Comparison of ENCODE assay signal across 21 cellular contexts in the genomic region with DNA sequence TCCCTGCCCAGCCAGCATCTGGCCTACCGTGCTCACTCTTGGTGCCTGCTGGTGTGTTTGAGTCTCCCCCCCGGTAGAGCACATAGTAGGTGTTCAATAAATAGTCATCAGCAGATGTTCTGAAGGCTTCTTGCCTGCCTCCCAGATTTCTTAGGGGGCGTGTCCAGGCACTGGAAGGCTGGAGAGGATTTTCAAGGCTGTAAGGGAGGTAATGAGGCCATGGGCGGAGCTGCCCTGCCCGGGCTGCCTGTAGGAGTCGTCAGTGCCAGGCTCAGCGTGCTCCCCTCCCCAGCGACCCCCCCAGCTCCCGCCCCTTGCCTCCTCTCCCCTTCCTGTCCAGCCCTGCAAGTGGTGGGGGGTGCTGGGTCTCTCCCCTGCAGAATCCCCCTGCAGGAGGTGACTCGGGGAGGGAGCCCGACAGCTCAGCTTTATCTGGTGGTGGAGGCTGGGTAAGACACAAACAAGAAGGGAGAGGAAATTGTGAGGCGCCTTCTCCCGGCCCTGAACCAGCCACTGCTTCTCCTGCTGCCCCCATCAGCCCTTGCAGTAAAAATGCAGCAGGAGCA. TPM values are rescaled to one million over a fixed set of nuclear protein-coding genes. Genes with fewer than 3 reads are reported as not detected.
DNase-seq lines count a peak whose midpoint lies in the region; ATAC-seq lines count a peak whose summit lies in the region.
"Had no signal": no experiment of that assay in that cellular context is flagged by ENCODE, and none has a peak within 500 bp of the region (broad histone marks: within the 10 kb centered on the region; RNA-seq: fewer than 3 reads in every experiment).

No MANE protein-coding gene starts in this region.

- H3K4me3 Mint-ChIP-seq in activated naive CD8-positive, alpha-beta T cell treated with anti-CD3 and anti-CD28 coated beads, Interleukin-2, amount 10 ng/mL, durations not matched to agents 7 days and 5 days, result no peak overlapping the region
- no peak overlapping the region for H3K4me3 Mint-ChIP-seq in naive thymus-derived CD4-positive, alpha-beta T cell
- H3K4me3 Mint-ChIP-seq in activated CD4-positive, alpha-beta memory T cell treated with anti-CD3 and anti-CD28 coated beads for 36 hours, result no peak overlapping the region
- H3K4me3 Mint-ChIP-seq: activated T-helper 1 cell treated with anti-CD3 and anti-CD28 coated beads, Interleukin-12 subunit alpha, Interleukin-12 subunit beta, Interleukin-2, Interleukin-4 antibody, amounts not matched to agents 30 ng/mL and 10 ng/mL and 1 ng/mL, durations not matched to agents 14 hours and 24 hours and 36 hours had no signal

- peaks cover 18% of the 10 kb centered on the region for H3K4me1 Mint-ChIP-seq in activated naive CD8-positive, alpha-beta T cell treated with anti-CD3 and anti-CD28 coated beads, Interleukin-2, amount 10 ng/mL, durations not matched to agents 7 days and 5 days
- H3K4me1 Mint-ChIP-seq in naive thymus-derived CD4-positive, alpha-beta T cell, result peaks cover 3 to 19% (median 10%) of the 10 kb centered on the region in 7 donors
- no peaks in the 10 kb centered on the region for H3K4me1 Mint-ChIP-seq in activated CD4-positive, alpha-beta memory T cell treated with anti-CD3 and anti-CD28 coated beads for 36 hours (ENCODE audit: low read depth)

- H3K4me3 ChIP-seq in HUES6 (ENCODE audit: low read depth, low read length) (no peak overlapping the region), right cardiac atrium (ENCODE audit: low read length) (no peak overlapping the region)
- H3K4me3 ChIP-seq in naive thymus-derived CD4-positive, alpha-beta T cell (ENCODE audit: low read length), result no peak overlapping the region
- H3K4me3 ChIP-seq: ovary, uterus had no signal

- peaks cover 9% of the 10 kb centered on the region for H3K36me3 Mint-ChIP-seq in activated naive CD8-positive, alpha-beta T cell treated with anti-CD3 and anti-CD28 coated beads, Interleukin-2, amount 10 ng/mL, durations not matched to agents 7 days and 5 days
- H3K36me3 Mint-ChIP-seq in naive thymus-derived CD4-positive, alpha-beta T cell, result peaks cover 0 to 9% (median 4%) of the 10 kb centered on the region in 5 donors
- no peaks in the 10 kb centered on the region for H3K36me3 Mint-ChIP-seq in activated CD4-positive, alpha-beta memory T cell treated with anti-CD3 and anti-CD28 coated beads for 36 hours

- H3K9me3 ChIP-seq in HUES6 (ENCODE audit: control insufficient read depth, insufficient read depth, low read depth, low read length) (no peaks in the 10 kb centered on the region), right cardiac atrium (ENCODE audit: control insufficient read depth, low read length) (no peaks in the 10 kb centered on the region)
- no peaks in the 10 kb centered on the region for H3K9me3 ChIP-seq in naive thymus-derived CD4-positive, alpha-beta T cell (ENCODE audit: control insufficient read depth in 2 of 3, low read length in 3 of 3)
- H3K9me3 ChIP-seq: ovary, uterus had no signal

- H3K4me1 ChIP-seq in HUES6 (ENCODE audit: control insufficient read depth, insufficient read depth, low read length) (peaks cover 28% of the 10 kb centered on the region; the same call in 1 of the 2 replicates), right cardiac atrium (ENCODE audit: control insufficient read depth, insufficient read depth, low read length) (no peaks in the 10 kb centered on the region)
- H3K4me1 ChIP-seq in naive thymus-derived CD4-positive, alpha-beta T cell (ENCODE audit: control insufficient read depth in 2 of 2, insufficient read depth in 2 of 2, low read length in 2 of 2), result no peaks in the 10 kb centered on the region
- H3K4me1 ChIP-seq: uterus had no signal

- no peaks in the 10 kb centered on the region for H3K36me3 ChIP-seq in HUES6 (ENCODE audit: control insufficient read depth, insufficient read depth, low read length)
- peaks cover 0 to 38% (median 0%) of the 10 kb centered on the region in 3 experiments for H3K36me3 ChIP-seq in naive thymus-derived CD4-positive, alpha-beta T cell (ENCODE audit: control insufficient read depth in 2 of 3, insufficient read depth in 3 of 3, low read length in 3 of 3)
- H3K36me3 ChIP-seq: ovary, uterus had no signal

- H3K27me3 ChIP-seq in HUES6 (ENCODE audit: control insufficient read depth, insufficient read depth, low read length) (no peaks in the 10 kb centered on the region), right cardiac atrium (ENCODE audit: control insufficient read depth, insufficient read depth) (no peaks in the 10 kb centered on the region)
- H3K27me3 ChIP-seq in naive thymus-derived CD4-positive, alpha-beta T cell (ENCODE audit: control insufficient read depth in 2 of 2, insufficient read depth in 2 of 2, low read length in 2 of 2), result no peaks in the 10 kb centered on the region
- H3K27me3 ChIP-seq: ovary, uterus had no signal

- ATAC-seq in activated naive CD8-positive, alpha-beta T cell treated with anti-CD3 and anti-CD28 coated beads, Interleukin-2, amount 10 ng/mL, durations not matched to agents 7 days and 5 days (ENCODE audit: low read depth), result peak; percentile 30
- ATAC-seq in naive thymus-derived CD4-positive, alpha-beta T cell, result peak; percentile 26
- ATAC-seq in right cardiac atrium, result no peak
- ATAC-seq: Panc1 had no signal

- no peak overlapping the region for H3K9ac ChIP-seq in HUES6 (ENCODE audit: low read length)
- H3K9ac ChIP-seq: KMS-11 had no signal

- WGBS in right cardiac atrium, result 52% methylated on average over 13 of the region's 13 CpGs

- intact Hi-C loops in naive thymus-derived CD4-positive, alpha-beta T cell (cut with micrococcal nuclease), result no loop called here
- intact Hi-C loops in activated CD4-positive, alpha-beta memory T cell treated with anti-CD3 and anti-CD28 coated beads for 36 hours (cut with micrococcal nuclease), result no loop called here
- intact Hi-C loops in right cardiac atrium (cut with DNase I), result no loop called here

- H3K27ac Mint-ChIP-seq in activated naive CD8-positive, alpha-beta T cell treated with anti-CD3 and anti-CD28 coated beads, Interleukin-2, amount 10 ng/mL, durations not matched to agents 7 days and 5 days, result peak overlapping the region; percentile 56
- peak overlapping the region in 2 of 9 donors; percentile 21 to 25 for H3K27ac Mint-ChIP-seq in naive thymus-derived CD4-positive, alpha-beta T cell
- no peak overlapping the region for H3K27ac Mint-ChIP-seq in activated CD4-positive, alpha-beta memory T cell treated with anti-CD3 and anti-CD28 coated beads for 36 hours
- H3K27ac Mint-ChIP-seq: activated T-helper 1 cell treated with anti-CD3 and anti-CD28 coated beads, Interleukin-12 subunit alpha, Interleukin-12 subunit beta, Interleukin-2, Interleukin-4 antibody, amounts not matched to agents 30 ng/mL and 10 ng/mL and 1 ng/mL, durations not matched to agents 14 hours and 24 hours and 36 hours had no signal

- POLR2A ChIA-PET in activated naive CD8-positive, alpha-beta T cell treated with anti-CD3 and anti-CD28 coated beads, Interleukin-2, amount 10 ng/mL, durations not matched to agents 7 days and 5 days (lab: Charles Lee), result interaction anchor here (0.6 kb wide), 1 partner anchor 669 kb away, joined by 4 read pairs; no protein-coding TSS in a partner anchor
- POLR2A ChIA-PET in naive thymus-derived CD4-positive, alpha-beta T cell (lab: Charles Lee), result no interaction called here
- POLR2A ChIA-PET in activated CD4-positive, alpha-beta memory T cell treated with anti-CD3 and anti-CD28 coated beads for 36 hours (lab: Charles Lee), result no interaction called here

- DNase-seq in ELF-1 (ENCODE audit: low read depth, low spot score) (peak; percentile 41), LoVo (ENCODE audit: low spot score) (no peak), right cardiac atrium (no peak)
- no peak for DNase-seq in activated naive CD8-positive, alpha-beta T cell treated with anti-CD3 and anti-CD28 coated beads, Interleukin-2, amount 10 ng/mL, durations not matched to agents 7 days and 5 days
- no peak for DNase-seq in naive thymus-derived CD4-positive, alpha-beta T cell
- no peak for DNase-seq in activated CD4-positive, alpha-beta memory T cell treated with anti-CD3 and anti-CD28 coated beads for 36 hours
- DNase-seq: C1 segment of cervical spinal cord; cortex of kidney; DND-41; erythroblast; HCEC 1CT; NCI-H1417 treated with DMSO at 0.1 percent for 48 hours; NCI-H510A; ovary; stimulated activated naive CD4-positive, alpha-beta T cell treated with Interleukin-2 at 50 U/mL for 16 hours; T-helper 1 cell; uterus had no signal

- CTCF ChIA-PET in naive thymus-derived CD4-positive, alpha-beta T cell (lab: Charles Lee), result no interaction called here
- CTCF ChIA-PET in activated CD4-positive, alpha-beta memory T cell treated with anti-CD3 and anti-CD28 coated beads for 36 hours (lab: Charles Lee), result no interaction called here

- no peaks in the 10 kb centered on the region for H3K9me3 Mint-ChIP-seq in activated naive CD8-positive, alpha-beta T cell treated with anti-CD3 and anti-CD28 coated beads, Interleukin-2, amount 10 ng/mL, durations not matched to agents 7 days and 5 days
- no peaks in the 10 kb centered on the region for H3K9me3 Mint-ChIP-seq in naive thymus-derived CD4-positive, alpha-beta T cell
- no peaks in the 10 kb centered on the region for H3K9me3 Mint-ChIP-seq in activated CD4-positive, alpha-beta memory T cell treated with anti-CD3 and anti-CD28 coated beads for 36 hours
- H3K9me3 Mint-ChIP-seq: activated T-helper 1 cell treated with anti-CD3 and anti-CD28 coated beads, Interleukin-12 subunit alpha, Interleukin-12 subunit beta, Interleukin-2, Interleukin-4 antibody, amounts not matched to agents 30 ng/mL and 10 ng/mL and 1 ng/mL, durations not matched to agents 14 hours and 24 hours and 36 hours had no signal

- H3K27ac ChIP-seq in HUES6 (ENCODE audit: low read depth, low read length) (0 out of 2 replicates have a peak overlapping the region, but pooled peaks have one; percentile 22), right cardiac atrium (ENCODE audit: low read length) (no peak overlapping the region)
- no peak overlapping the region for H3K27ac ChIP-seq in naive thymus-derived CD4-positive, alpha-beta T cell (ENCODE audit: low read depth, low read length)
- H3K27ac ChIP-seq: KMS-11, ovary, uterus had no signal

- no peaks in the 10 kb centered on the region for H3K27me3 Mint-ChIP-seq in activated naive CD8-positive, alpha-beta T cell treated with anti-CD3 and anti-CD28 coated beads, Interleukin-2, amount 10 ng/mL, durations not matched to agents 7 days and 5 days
- no peaks in the 10 kb centered on the region for H3K27me3 Mint-ChIP-seq in naive thymus-derived CD4-positive, alpha-beta T cell
- H3K27me3 Mint-ChIP-seq in activated CD4-positive, alpha-beta memory T cell treated with anti-CD3 and anti-CD28 coated beads for 36 hours, result no peaks in the 10 kb centered on the region

RNA-seq across cellular contexts. Expression of gene BCAS4, which starts 55.9 kb away (rescaled TPM):
- 10 to 100 TPM; 35.0 to 35.2 TPM for total RNA-seq in activated naive CD8-positive, alpha-beta T cell treated with anti-CD3 and anti-CD28 coated beads, Interleukin-2, amount 10 ng/mL, durations not matched to agents 7 days and 5 days
- 10 to 100 TPM in 4 of 5 experiments, 1 to 10 TPM in 1; 5.5 to 54.0 (median 45.0) TPM for total RNA-seq in naive thymus-derived CD4-positive, alpha-beta T cell
- 10 to 100 TPM; 23.3 to 24.1 TPM for polyA plus RNA-seq in naive thymus-derived CD4-positive, alpha-beta T cell
- total RNA-seq in activated CD4-positive, alpha-beta memory T cell treated with anti-CD3 and anti-CD28 coated beads for 36 hours, result 10 to 100 TPM; 11.0 to 11.6 TPM
- 1 to 10 TPM; 1.6 to 3.5 (median 2.2) TPM for total RNA-seq in right cardiac atrium
- polyA plus RNA-seq in right cardiac atrium, result 2.4 TPM

Comparison
In these comparisons a context has a peak if more than half of its experiments do, and no peak if none do; other contexts are left out.
1. ATAC-seq: peak in activated naive CD8-positive, alpha-beta T cell treated with anti-CD3 and anti-CD28 coated beads, Interleukin-2, amount 10 ng/mL, durations not matched to agents 7 days and 5 days (single experiment) and naive thymus-derived CD4-positive, alpha-beta T cell (single experiment); none in right cardiac atrium (0 of 2).